ENCODE assay signal across 23 cellular contexts in the genomic region with DNA sequence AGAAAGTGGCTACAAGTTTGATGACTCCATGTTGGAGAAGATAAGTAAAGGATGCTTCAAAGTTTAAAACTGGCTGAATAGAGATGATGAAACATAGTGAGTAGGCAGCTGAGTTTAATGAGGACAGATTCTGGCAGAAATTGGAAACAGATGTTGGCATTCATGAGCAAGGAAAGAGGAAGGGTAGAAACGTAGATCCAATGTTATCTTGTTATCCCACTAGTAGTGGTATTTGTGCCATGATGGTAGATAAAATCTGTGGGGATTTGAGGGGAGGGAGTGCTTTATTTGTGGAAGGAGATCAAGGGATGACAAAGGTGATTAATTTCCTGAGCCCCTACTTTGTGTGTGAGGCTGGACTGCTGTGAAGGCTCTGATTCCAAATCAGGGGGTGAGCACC.
A peak's percentile ranks its signal among the peaks of the same experiment; 100 is the strongest.
DNase-seq lines count a peak whose midpoint lies in the region; TF ChIP-seq lines count a peak whose summit lies in the region.
"Had no signal": no experiment of that assay in that cellular context is flagged by ENCODE, and none has a peak within 500 bp of the region (broad histone marks: within the 10 kb centered on the region; RNA-seq: fewer than 3 reads in every experiment).

No MANE protein-coding gene starts in this region.

- TF ChIP-seq RAD21 in SK-N-SH (IDR thresholded peaks at IDR 0.05; ENCODE audit: low read length) = no peak

- H3F3A ChIP-seq in SK-N-SH (replicated peaks; ENCODE audit: insufficient read depth) = peaks cover 4% of the 10 kb centered on the region

- no peaks in the 10 kb centered on the region for H3K9me3 ChIP-seq in SK-N-SH
- H3K9me3 ChIP-seq: ovary, right atrium auricular region had no signal

- no peak overlapping the region for H2AFZ ChIP-seq in SK-N-SH (ENCODE audit: low read depth)

- WGBS in SK-N-SH (ENCODE audit: low lambda C conversion rate) = 0% methylated on average over 1 of the region's 1 CpG

- CTCF ChIA-PET in SK-N-SH (lab: Yijun Ruan, JAX) = interaction anchor here (1.0 kb wide), 1 partner anchor 16 kb away, joined by 4 read pairs; no protein-coding TSS in a partner anchor

- H3K36me3 ChIP-seq in SK-N-SH (replicated peaks in 1 of 2; ENCODE audit: control insufficient read depth in 1 of 2, insufficient read depth in 2 of 2, low read length in 1 of 2) = no peaks in the 10 kb centered on the region
- H3K36me3 ChIP-seq: ovary, right atrium auricular region, tibial nerve had no signal

- POLR2A ChIA-PET in SK-N-SH (lab: Yijun Ruan, JAX) = no interaction called here

- H3K4me2 ChIP-seq in SK-N-SH = no peak overlapping the region

- no peak overlapping the region for H3K27ac ChIP-seq in SK-N-SH (ENCODE audit: low read depth in 2 of 2, low read length in 1 of 2)
- H3K27ac ChIP-seq: epithelial cell of prostate, ovary, right atrium auricular region, tibial nerve had no signal

- DNase-seq in AG08396 (ENCODE audit: low spot score) = peak; percentile 12
- peak; percentile 29 for DNase-seq in GM04504 (ENCODE audit: low read depth)
- DNase-seq in SK-N-SH = peak; percentile 44
- peak; percentile 16 for DNase-seq in fibroblast of villous mesenchyme (ENCODE audit: low read depth)
- no peak for DNase-seq in activated T-cell treated with anti-CD3 and anti-CD28 coated beads for 4 hours
- no peak for DNase-seq in activated naive CD4-positive, alpha-beta T cell treated with Interleukin-2 at 50 U/mL for 16 hours
- DNase-seq in HK-2 (ENCODE audit: unreplicated experiment) = no peak
- DNase-seq in NCI-H1417 (lab: John Stamatoyannopoulos, UW) = no peak
- DNase-seq: CD4-positive, CD25-positive, alpha-beta regulatory T cell; cerebellar nuclear complex; glutamatergic neuron; left colon; mesendoderm; naive thymus-derived CD8-positive, alpha-beta T cell; NCI-H1048; NCI-H2029; NCI-H226; NCI-H748 treated with DMSO at 0.1 percent for 48 hours; ovary; T-cell had no signal

- H3K4me1 ChIP-seq in SK-N-SH (ENCODE audit: control insufficient read depth in 1 of 2, insufficient read depth in 2 of 2, low read depth in 1 of 2, low read length in 1 of 2) = peaks cover 2 to 9% of the 10 kb centered on the region in 2 experiments; a peak in 2 of 4 replicates
- H3K4me1 ChIP-seq: right atrium auricular region, tibial nerve had no signal

- no peaks in the 10 kb centered on the region for H4K20me1 ChIP-seq in SK-N-SH (ENCODE audit: insufficient read depth)

- H3K9me2 ChIP-seq in SK-N-SH = no peaks in the 10 kb centered on the region

- H3K9ac ChIP-seq in SK-N-SH = no peak overlapping the region

- TF ChIP-seq EP300 in SK-N-SH (IDR thresholded peaks at IDR 0.05; ENCODE audit: borderline replicate concordance in 1 of 2, low read depth in 1 of 2, low read length in 1 of 2) = peak in 1 of 2 experiments; percentile 19; a peak in 1 of 4 replicates

- H3K27me3 ChIP-seq in SK-N-SH (ENCODE audit: insufficient read depth) = no peaks in the 10 kb centered on the region
- H3K27me3 ChIP-seq: ovary, right atrium auricular region, tibial nerve had no signal

- H3K4me3 ChIP-seq in SK-N-SH (ENCODE audit: low read depth in 2 of 2, low read length in 1 of 2) = no peak overlapping the region
- no peak overlapping the region for H3K4me3 ChIP-seq in fibroblast of villous mesenchyme (ENCODE audit: low read depth, low read length)
- H3K4me3 ChIP-seq: ovary, right atrium auricular region, tibial nerve had no signal

- H3K79me2 ChIP-seq in SK-N-SH (ENCODE audit: insufficient read depth) = no peaks in the 10 kb centered on the region

- TF ChIP-seq CTCF in SK-N-SH (IDR thresholded peaks at IDR 0.05) (no peak), fibroblast of villous mesenchyme (IDR thresholded peaks at IDR 0.05; ENCODE audit: insufficient read depth, low read depth, low read length) (no peak)

TF ChIP-seq in SK-N-SH, 30 proteins besides CTCF, POLR2A, EP300 and RAD21:
- TF ChIP-seq RCOR1 (IDR thresholded peaks at IDR 0.05; ENCODE audit: low read length) (peak; percentile 74), TEAD4 (IDR thresholded peaks at IDR 0.05; ENCODE audit: borderline replicate concordance, insufficient read depth) (0 out of 2 replicates have a peak, but pooled peaks have one; percentile 14), MXI1 (IDR thresholded peaks at IDR 0.05; ENCODE audit: low read depth, low read length) (no peak), USF1 (IDR thresholded peaks at IDR 0.05; ENCODE audit: borderline replicate concordance, low read depth) (no peak), GATA2 (CRISPR knock-in tag; IDR thresholded peaks at IDR 0.05) (peak; percentile 58), NFIC (IDR thresholded peaks at IDR 0.05; ENCODE audit: borderline replicate concordance) (peak; percentile 11; the same call in 1 of the 2 replicates), SIN3A (IDR thresholded peaks at IDR 0.05; ENCODE audit: borderline replicate concordance, low read depth, low read length) (no peak), CHD2 (IDR thresholded peaks at IDR 0.05; ENCODE audit: low read length, partially characterized antibody) (peak; percentile 36), TCF12 (IDR thresholded peaks at IDR 0.05) (peak; percentile 92), FOXJ3 (CRISPR knock-in tag; IDR thresholded peaks at IDR 0.05) (no peak)
- TF ChIP-seq, protein P1, sequence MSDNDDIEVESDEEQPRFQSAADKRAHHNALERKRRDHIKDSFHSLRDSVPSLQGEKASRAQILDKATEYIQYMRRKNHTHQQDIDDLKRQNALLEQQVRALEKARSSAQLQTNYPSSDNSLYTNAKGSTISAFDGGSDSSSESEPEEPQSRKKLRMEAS (IDR thresholded peaks at IDR 0.05; ENCODE audit: low read depth) = no peak

Comparison
In these comparisons a context has a peak if more than half of its experiments do, and no peak if none do; other contexts are left out.
1. DNase-seq: peak in AG08396 (single experiment), GM04504 (single experiment), SK-N-SH (single experiment) and fibroblast of villous mesenchyme (single experiment); none in activated T-cell treated with anti-CD3 and anti-CD28 coated beads for 4 hours (single experiment), activated naive CD4-positive, alpha-beta T cell treated with Interleukin-2 at 50 U/mL for 16 hours (single experiment), HK-2 (single experiment) and NCI-H1417 (0 of 3).